In the genomic region with DNA sequence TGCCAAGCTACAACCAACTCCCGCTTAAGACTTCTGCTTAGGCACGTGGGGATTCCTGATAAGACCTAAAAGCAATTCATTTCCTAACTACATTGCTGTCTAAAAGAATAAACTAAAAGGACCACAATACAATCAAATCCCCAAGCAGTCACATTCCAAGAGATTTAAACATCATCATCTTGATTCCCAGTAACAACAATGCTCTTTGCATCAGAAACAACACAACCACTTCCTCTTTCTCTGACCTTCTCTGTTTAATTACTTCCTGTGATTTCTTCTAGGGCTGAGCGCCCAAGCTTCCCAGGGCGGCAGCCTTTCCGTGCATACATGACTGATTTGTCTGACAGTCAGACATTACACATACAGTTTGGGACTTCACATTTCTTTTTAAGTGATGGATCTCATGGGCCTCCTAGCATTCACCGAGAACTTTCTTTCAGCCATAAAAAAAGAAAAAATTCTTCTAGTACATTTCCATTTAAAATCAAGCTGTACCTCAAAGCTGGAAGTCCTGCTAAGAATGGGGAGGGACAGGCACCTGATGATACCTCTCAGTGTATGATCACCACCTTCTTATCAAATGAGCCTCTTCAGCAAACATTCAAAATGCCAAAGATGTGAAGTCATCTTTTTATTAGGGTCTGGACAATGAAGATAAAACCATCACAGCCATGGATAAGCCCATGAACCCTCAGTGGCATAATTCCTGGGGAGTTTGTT, we compare ENCODE assay signal across 8 cellular contexts. TPM values are rescaled to one million over a fixed set of nuclear protein-coding genes. Genes with fewer than 3 reads are reported as not detected.
A peak's percentile ranks its signal among the peaks of the same experiment; 100 is the strongest.
DNase-seq lines count a peak whose midpoint lies in the region; ATAC-seq and TF ChIP-seq lines count a peak whose summit lies in the region.

No MANE protein-coding gene starts in this region.

- TF ChIP-seq POLR2A in tibial nerve (IDR thresholded peaks at IDR 0.05) = no peak

- POLR2A ChIA-PET in activated CD4-positive, alpha-beta T cell treated with anti-CD3 and anti-CD28 coated beads, Interleukin-2, amount 10 ng/mL, durations not matched to agents 7 days and 5 days (lab: Charles Lee) = no interaction called here
- POLR2A ChIA-PET in SK-N-SH (lab: Yijun Ruan, JAX) = no interaction called here

- no peak overlapping the region for H3K4me2 ChIP-seq in SK-N-SH

- peaks cover 7% of the 10 kb centered on the region for H3K36me3 Mint-ChIP-seq in activated CD4-positive, alpha-beta T cell treated with anti-CD3 and anti-CD28 coated beads, Interleukin-2, amount 10 ng/mL, durations not matched to agents 7 days and 5 days (ENCODE audit: low read depth)

- H3K4me3 Mint-ChIP-seq in activated CD4-positive, alpha-beta T cell treated with anti-CD3 and anti-CD28 coated beads, Interleukin-2, amount 10 ng/mL, durations not matched to agents 7 days and 5 days = peak overlapping the region; percentile 1

- 83% methylated on average over 6 of the region's 6 CpGs for WGBS in SK-N-SH (ENCODE audit: low lambda C conversion rate)
- WGBS in heart right ventricle, 2 donors = 30 to 41% methylated on average over 6 of the region's 6 CpGs
- WGBS in tibial nerve, 2 donors = 24 to 30% methylated on average over 6 of the region's 6 CpGs

- TF ChIP-seq CTCF in SK-N-SH (IDR thresholded peaks at IDR 0.05) (no peak), heart right ventricle (IDR thresholded peaks at IDR 0.05) (no peak), tibial nerve (IDR thresholded peaks at IDR 0.05) (no peak)

- no peak overlapping the region for H3K4me3 ChIP-seq in SK-N-SH (ENCODE audit: low read depth in 2 of 2, low read length in 1 of 2)
- H3K4me3 ChIP-seq in heart right ventricle = no peak overlapping the region
- H3K4me3 ChIP-seq in tibial nerve = no peak overlapping the region

- no peaks in the 10 kb centered on the region for H3K36me3 ChIP-seq in SK-N-SH (replicated peaks in 1 of 2; ENCODE audit: control insufficient read depth in 1 of 2, insufficient read depth in 2 of 2, low read length in 1 of 2)
- H3K36me3 ChIP-seq in heart right ventricle = no peaks in the 10 kb centered on the region
- H3K36me3 ChIP-seq in tibial nerve = no peaks in the 10 kb centered on the region

- peaks cover 42% of the 10 kb centered on the region for H3K4me1 Mint-ChIP-seq in activated CD4-positive, alpha-beta T cell treated with anti-CD3 and anti-CD28 coated beads, Interleukin-2, amount 10 ng/mL, durations not matched to agents 7 days and 5 days

- H3K27ac Mint-ChIP-seq in activated CD4-positive, alpha-beta T cell treated with anti-CD3 and anti-CD28 coated beads, Interleukin-2, amount 10 ng/mL, durations not matched to agents 7 days and 5 days = peak overlapping the region; percentile 42

- no peak for DNase-seq in activated CD4-positive, alpha-beta T cell treated with anti-CD3 and anti-CD28 coated beads, Interleukin-2, amount 10 ng/mL, durations not matched to agents 7 days and 5 days
- no peak for DNase-seq in activated CD4-positive, alpha-beta T cell treated with anti-CD3 and anti-CD28 coated beads, Interleukin-2, amount 50 U/mL, for 4 hours
- DNase-seq in SK-N-SH (no peak), heart right ventricle (peak in 1 of 2 donors; percentile 21), tibial nerve (ENCODE audit: low spot score in 2 of 2) (no peak), NCI-H2196 treated with DMSO at 0.1 percent for 48 hours (lab: John Stamatoyannopoulos, UW; ENCODE audit: unreplicated experiment) (no peak)
- no peak for DNase-seq in stimulated activated CD4-positive, alpha-beta T cell treated with anti-CD3 and anti-CD28 coated beads, Interleukin-4, amount 100 ng/mL, for 4 hours

- peaks cover 2% of the 10 kb centered on the region for H3K27me3 Mint-ChIP-seq in activated CD4-positive, alpha-beta T cell treated with anti-CD3 and anti-CD28 coated beads, Interleukin-2, amount 10 ng/mL, durations not matched to agents 7 days and 5 days

- H3F3A ChIP-seq in SK-N-SH (replicated peaks; ENCODE audit: insufficient read depth) = no peaks in the 10 kb centered on the region

- H3K9me3 ChIP-seq in SK-N-SH (no peaks in the 10 kb centered on the region), heart right ventricle (no peaks in the 10 kb centered on the region), tibial nerve (no peaks in the 10 kb centered on the region)

- peaks cover 97% of the 10 kb centered on the region for H4K20me1 ChIP-seq in SK-N-SH (ENCODE audit: insufficient read depth)

- H3K27me3 ChIP-seq in SK-N-SH (ENCODE audit: insufficient read depth) = no peaks in the 10 kb centered on the region
- no peaks in the 10 kb centered on the region for H3K27me3 ChIP-seq in heart right ventricle
- H3K27me3 ChIP-seq in tibial nerve = no peaks in the 10 kb centered on the region

- peaks cover 15 to 20% of the 10 kb centered on the region in 2 experiments; a peak in 3 of 4 replicates for H3K4me1 ChIP-seq in SK-N-SH (ENCODE audit: control insufficient read depth in 1 of 2, insufficient read depth in 2 of 2, low read depth in 1 of 2, low read length in 1 of 2)
- H3K4me1 ChIP-seq in heart right ventricle = peaks cover 5 to 73% (median 47%) of the 10 kb centered on the region in 9 donors
- H3K4me1 ChIP-seq in tibial nerve = peaks cover 0 to 29% (median 4%) of the 10 kb centered on the region in 4 donors

- TF ChIP-seq EP300 in SK-N-SH (IDR thresholded peaks at IDR 0.05; ENCODE audit: borderline replicate concordance in 1 of 2, low read depth in 1 of 2, low read length in 1 of 2) (no peak), tibial nerve (IDR thresholded peaks at IDR 0.05) (peak in 1 of 2 donors; percentile 34)

- TF ChIP-seq RAD21 in SK-N-SH (IDR thresholded peaks at IDR 0.05; ENCODE audit: low read length) = no peak

- peaks cover 5% of the 10 kb centered on the region for H3K9me3 Mint-ChIP-seq in activated CD4-positive, alpha-beta T cell treated with anti-CD3 and anti-CD28 coated beads, Interleukin-2, amount 10 ng/mL, durations not matched to agents 7 days and 5 days

- ATAC-seq in HG03135 (IDR thresholded peaks at IDR 0.05; ENCODE audit: unreplicated experiment) (peak; percentile 67), heart right ventricle (peak in 7 of 8 donors; percentile 53 to 89 (median 76))

- H2AFZ ChIP-seq in SK-N-SH (ENCODE audit: low read depth) = no peak overlapping the region

- no peak overlapping the region for H3K9ac ChIP-seq in SK-N-SH

- H3K9me2 ChIP-seq in SK-N-SH = no peaks in the 10 kb centered on the region

- CTCF ChIA-PET in activated CD4-positive, alpha-beta T cell treated with anti-CD3 and anti-CD28 coated beads, Interleukin-2, amount 10 ng/mL, durations not matched to agents 7 days and 5 days (lab: Charles Lee) = interaction anchor here (0.9 to 1.5 kb wide), 3 partner anchors 14 to 37 kb away, joined by 3 read pairs; no protein-coding TSS in a partner anchor
- CTCF ChIA-PET in SK-N-SH (lab: Yijun Ruan, JAX) = interaction anchor here (1.5 kb wide), 1 partner anchor 156 kb away, joined by 8 read pairs; no protein-coding TSS in a partner anchor

- peak overlapping the region in 1 of 2 experiments; percentile 31; a peak in 1 of 4 replicates for H3K27ac ChIP-seq in SK-N-SH (ENCODE audit: low read depth in 2 of 2, low read length in 1 of 2)
- peak overlapping the region in 5 of 10 donors; percentile 1 to 21 (median 15) for H3K27ac ChIP-seq in heart right ventricle
- H3K27ac ChIP-seq in tibial nerve = no peak overlapping the region

- intact Hi-C loops in heart right ventricle (cut with DNase I) = loop anchor here in 1 of 10 donors (1.0 kb wide), 1 partner anchor 13 kb away; no protein-coding TSS in a partner anchor

- H3K79me2 ChIP-seq in SK-N-SH (ENCODE audit: insufficient read depth) = peaks cover 99% of the 10 kb centered on the region

TF ChIP-seq in SK-N-SH, 30 proteins besides CTCF, POLR2A, EP300 and RAD21:
- TF ChIP-seq FOXM1 (IDR thresholded peaks at IDR 0.05; ENCODE audit: low read depth) (no peak), TAF1 (IDR thresholded peaks at IDR 0.05; ENCODE audit: borderline replicate concordance, low read depth, low read length) (no peak), SMC3 (IDR thresholded peaks at IDR 0.05; ENCODE audit: low read depth, low read length) (no peak), GABPA (IDR thresholded peaks at IDR 0.05; ENCODE audit: low read depth) (peak; percentile 60)
- TF ChIP-seq, protein P1, sequence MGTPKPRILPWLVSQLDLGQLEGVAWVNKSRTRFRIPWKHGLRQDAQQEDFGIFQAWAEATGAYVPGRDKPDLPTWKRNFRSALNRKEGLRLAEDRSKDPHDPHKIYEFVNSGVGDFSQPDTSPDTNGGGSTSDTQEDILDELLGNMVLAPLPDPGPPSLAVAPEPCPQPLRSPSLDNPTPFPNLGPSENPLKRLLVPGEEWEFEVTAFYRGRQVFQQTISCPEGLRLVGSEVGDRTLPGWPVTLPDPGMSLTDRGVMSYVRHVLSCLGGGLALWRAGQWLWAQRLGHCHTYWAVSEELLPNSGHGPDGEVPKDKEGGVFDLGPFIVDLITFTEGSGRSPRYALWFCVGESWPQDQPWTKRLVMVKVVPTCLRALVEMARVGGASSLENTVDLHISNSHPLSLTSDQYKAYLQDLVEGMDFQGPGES (IDR thresholded peaks at IDR 0.05; ENCODE audit: low read depth, low read length) = no peak

RNA-seq across cellular contexts. Expression of a gene that starts 11.5 kb away (rescaled TPM):
- 1 to 10 TPM; 6.2 to 8.1 TPM for total RNA-seq in activated CD4-positive, alpha-beta T cell treated with anti-CD3 and anti-CD28 coated beads, Interleukin-2, amount 10 ng/mL, durations not matched to agents 7 days and 5 days
- polyA plus RNA-seq in SK-N-SH (2012; rRNA removed) (13.5 and 21.9 TPM in 2 replicates), heart right ventricle (10 to 100 TPM; 10.2 to 10.4 TPM)
- polyA plus RNA-seq in SK-N-SH (2012; cell fraction: cytosol; rRNA removed) = 18.4 and 21.2 TPM in 2 replicates
- polyA plus RNA-seq in SK-N-SH (2012; cell fraction: nucleus; rRNA removed) = 17.0 and 22.9 TPM in 2 replicates
- total RNA-seq in heart right ventricle (10 to 100 TPM; 13.5 to 20.7 (median 17.2) TPM), tibial nerve (10 to 100 TPM; 21.9 to 28.8 (median 25.5) TPM)
